ENCODE assay signal across 8 cellular contexts in the genomic region with DNA sequence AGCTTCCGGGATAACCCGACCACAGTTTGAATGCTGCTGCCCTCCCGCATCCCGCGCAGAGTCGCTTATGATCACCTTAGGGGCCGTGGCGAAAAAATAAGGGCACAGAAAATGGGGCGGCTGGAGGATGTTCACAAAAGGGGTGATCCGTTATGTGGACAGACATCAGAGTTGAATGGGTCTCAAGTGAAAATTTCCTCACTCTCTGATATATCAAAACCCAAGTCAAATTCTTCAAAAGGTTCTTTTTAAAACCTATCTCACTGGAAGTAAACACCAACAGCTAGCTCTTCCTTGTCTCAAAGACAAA. TPM values are rescaled to one million over a fixed set of nuclear protein-coding genes. Genes with fewer than 3 reads are reported as not detected.
DNase-seq lines count a peak whose midpoint lies in the region; FAIRE-seq and TF ChIP-seq lines count a peak whose summit lies in the region.

No MANE protein-coding gene starts in this region.

- H3K36me3 ChIP-seq in Peyer's patch (no peaks in the 10 kb centered on the region), esophagus squamous epithelium (no peaks in the 10 kb centered on the region), prostate gland (no peaks in the 10 kb centered on the region)

- TF ChIP-seq POLR2A in Peyer's patch (IDR thresholded peaks at IDR 0.05), result no peak
- no peak for TF ChIP-seq POLR2A in esophagus squamous epithelium (IDR thresholded peaks at IDR 0.05)
- TF ChIP-seq POLR2A in prostate gland (IDR thresholded peaks at IDR 0.05), result no peak
- no peak for TF ChIP-seq POLR2A in GM12892 (IDR thresholded peaks at IDR 0.05; ENCODE audit: low read depth, low read length)

- no peak for FAIRE-seq in GM12892 (lab: Jason Lieb, UNC)

- H3K27me3 ChIP-seq in Peyer's patch, result no peaks in the 10 kb centered on the region
- H3K27me3 ChIP-seq in esophagus squamous epithelium, result no peaks in the 10 kb centered on the region
- H3K27me3 ChIP-seq in prostate gland (replicated peaks; ENCODE audit: insufficient read depth), result no peaks in the 10 kb centered on the region

- 3 to 6% methylated on average over 2 to 4 of the region's 10 CpGs for whole genome bisulfite sequencing in esophagus squamous epithelium, 2 donors
- 4% methylated on average over 10 of the region's 10 CpGs for WGBS in prostate gland

- H3K27ac ChIP-seq in Peyer's patch (peak overlapping the region; percentile 16 to 73 (median 48)), esophagus squamous epithelium (peak overlapping the region in 3 of 4 donors; percentile 75 to 80 (median 79)), prostate gland (peak overlapping the region; percentile 75 to 77)

- peaks cover 0 to 17% (median 0%) of the 10 kb centered on the region in 4 donors for H3K4me1 ChIP-seq in Peyer's patch
- H3K4me1 ChIP-seq in esophagus squamous epithelium, result peaks cover 5 to 30% (median 12%) of the 10 kb centered on the region in 3 donors
- H3K4me1 ChIP-seq in prostate gland (replicated peaks), result peaks cover 6% of the 10 kb centered on the region

- DNase-seq in Peyer's patch (no peak), esophagus squamous epithelium (lab: John Stamatoyannopoulos, UW) (no peak), prostate gland (ENCODE audit: low spot score) (no peak), hepatic stellate cell (ENCODE audit: low spot score) (no peak), GM03348 (ENCODE audit: low spot score) (no peak), putamen (ENCODE audit: low spot score) (no peak), GM12892 (ENCODE audit: insufficient read length) (no peak)

- intact Hi-C loops in esophagus squamous epithelium (cut with DNase I), result no loop called here
- intact Hi-C loops in prostate gland (cut with DNase I), result no loop called here

- peak overlapping the region; percentile 23; the same call in 1 of the 2 replicates for H3K4me3 ChIP-seq in GM08714 (ENCODE audit: low read length)
- peak overlapping the region; percentile 63 to 95 (median 70) for H3K4me3 ChIP-seq in Peyer's patch
- H3K4me3 ChIP-seq in esophagus squamous epithelium, result peak overlapping the region; percentile 53 to 80 (median 68)
- H3K4me3 ChIP-seq in prostate gland, result peak overlapping the region; percentile 49 to 67

- H3K9me3 ChIP-seq in Peyer's patch (no peaks in the 10 kb centered on the region), esophagus squamous epithelium (no peaks in the 10 kb centered on the region), prostate gland (no peaks in the 10 kb centered on the region)

- no peak for TF ChIP-seq CTCF in Peyer's patch (IDR thresholded peaks at IDR 0.05)
- no peak for TF ChIP-seq CTCF in esophagus squamous epithelium (IDR thresholded peaks at IDR 0.05)
- no peak for TF ChIP-seq CTCF in prostate gland (IDR thresholded peaks at IDR 0.05)

RNA-seq across cellular contexts. Expression of a gene that starts 0.4 kb away (rescaled TPM):
- total RNA-seq in Peyer's patch (10 to 100 TPM in 1 of 4 donors, 1 to 10 TPM in 2, under 1 TPM in 1; 0.53 to 41.3 (median 5.7) TPM), esophagus squamous epithelium (10 to 100 TPM in 1 of 4 donors, 1 to 10 TPM in 3; 2.5 to 10.9 (median 6.4) TPM), prostate gland (10 to 100 TPM in 1 of 2 donors, 1 to 10 TPM in 1; 2.3 to 22.8 TPM)
- polyA plus RNA-seq in GM12892 (2012; ENCODE audit: missing spikeins), result 0.59 TPM

RNA-seq across cellular contexts. Expression of a gene that starts 36.9 kb away (rescaled TPM):
- total RNA-seq in Peyer's patch (1 to 10 TPM in 1 of 4 donors, not detected in 3; 1.1 TPM), esophagus squamous epithelium (not detected), prostate gland (not detected)
- polyA plus RNA-seq in GM12892 (2012; ENCODE audit: missing spikeins), result not detected
